ENCODE assay signal across 1 cellular context in the genomic region with DNA sequence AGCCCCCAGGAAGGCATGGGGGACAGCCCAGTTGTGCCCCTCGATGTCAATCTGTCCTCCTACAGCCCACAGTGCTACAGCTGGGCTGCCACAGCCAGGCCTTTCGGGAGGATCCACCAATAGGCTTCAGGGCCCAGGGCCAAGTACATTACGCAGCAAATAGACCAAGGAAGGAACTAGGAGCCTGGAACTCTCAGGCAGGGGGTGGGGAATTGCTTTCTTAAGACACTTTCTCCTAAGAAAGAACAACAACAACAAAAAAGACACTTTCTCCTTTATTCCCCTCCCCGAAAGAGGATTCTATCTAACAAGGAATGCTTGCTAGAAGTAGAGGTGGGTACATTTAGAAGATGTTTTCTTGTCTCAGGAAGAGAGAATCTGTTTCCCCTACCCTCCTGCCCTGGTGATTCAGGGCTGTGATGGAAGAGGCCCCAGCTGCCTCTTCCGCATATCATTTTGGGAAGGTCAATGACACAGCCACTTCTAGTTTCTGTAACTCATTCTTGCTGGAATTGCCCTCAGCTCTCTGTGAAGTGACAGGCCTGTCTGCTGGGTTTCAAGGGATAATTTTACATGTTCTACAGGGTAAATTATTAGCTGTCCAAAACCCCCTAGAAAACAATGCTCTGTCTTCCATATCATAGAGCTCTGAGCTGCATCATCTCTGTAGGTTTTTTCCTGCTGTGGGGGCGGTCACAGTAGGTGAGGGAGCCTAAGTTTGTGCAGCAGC.
A peak's percentile ranks its signal among the peaks of the same experiment; 100 is the strongest.
TF ChIP-seq lines count a peak whose summit lies in the region.

No MANE protein-coding gene starts in this region.

TF ChIP-seq in A549, 52 proteins besides CTCF, POLR2A, EP300 and RAD21 (continued from another document):
- TF ChIP-seq PBX3 (IDR thresholded peaks at IDR 0.05), result no peak
- 0 out of 2 replicates have a peak, but pooled peaks have one; percentile 6 for TF ChIP-seq E2F6 (IDR thresholded peaks at IDR 0.05; ENCODE audit: borderline replicate concordance, low read depth)
- TF ChIP-seq HOXB13 (CRISPR knock-in tag; IDR thresholded peaks at IDR 0.05; ENCODE audit: low read depth), result 0 out of 2 replicates have a peak, but pooled peaks have one; percentile 2
- TF ChIP-seq RARB (CRISPR knock-in tag; IDR thresholded peaks at IDR 0.05), result peak; percentile 75
- TF ChIP-seq, protein P1, sequence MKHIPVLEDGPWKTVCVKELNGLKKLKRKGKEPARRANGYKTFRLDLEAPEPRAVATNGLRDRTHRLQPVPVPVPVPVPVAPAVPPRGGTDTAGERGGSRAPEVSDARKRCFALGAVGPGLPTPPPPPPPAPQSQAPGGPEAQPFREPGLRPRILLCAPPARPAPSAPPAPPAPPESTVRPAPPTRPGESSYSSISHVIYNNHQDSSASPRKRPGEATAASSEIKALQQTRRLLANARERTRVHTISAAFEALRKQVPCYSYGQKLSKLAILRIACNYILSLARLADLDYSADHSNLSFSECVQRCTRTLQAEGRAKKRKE (CRISPR knock-in tag; IDR thresholded peaks at IDR 0.05; ENCODE audit: low read depth), result peak; percentile 44; the same call in 1 of the 2 replicates
- TF ChIP-seq KDM1A (IDR thresholded peaks at IDR 0.05; ENCODE audit: low read depth), result no peak
- no peak for TF ChIP-seq NR3C1 (IDR thresholded peaks at IDR 0.05)
- no peak for TF ChIP-seq EHMT2 (IDR thresholded peaks at IDR 0.05; ENCODE audit: low read depth)
- TF ChIP-seq SREBF2 (IDR thresholded peaks at IDR 0.05), result no peak
- TF ChIP-seq JUN (IDR thresholded peaks at IDR 0.05), result peak; percentile 51 to 56; a peak in 2 of 5 replicates
- TF ChIP-seq NFE2L2 (conservative IDR thresholded peaks at IDR 0.05; ENCODE audit: low read length), result 0 out of 2 replicates have a peak, but pooled peaks have one; percentile 8
- TF ChIP-seq TP53 (CRISPR knock-in tag; IDR thresholded peaks at IDR 0.05), result peak; percentile 96
TF ChIP-seq in A549: peak in this region for 16.
